ENCODE assay signal across 1 cellular context in genomic region chr1:110474444-110474843, GRCh38.
A peak's percentile ranks its signal among the peaks of the same experiment; 100 is the strongest.
TF ChIP-seq lines count a peak whose summit lies in the region.

No MANE protein-coding gene starts in this region.

TF ChIP-seq in HEK293, 187 proteins besides CTCF, POLR2A, EP300 and RAD21 (continued from another document):
- TF ChIP-seq ZNF704 (tag by site-specific recombination; IDR thresholded peaks at IDR 0.05) (no peak), ZNF391 (tag by site-specific recombination; IDR thresholded peaks at IDR 0.05; ENCODE audit: borderline replicate concordance, low read depth) (no peak), ZFP37 (tag by site-specific recombination; IDR thresholded peaks at IDR 0.05) (no peak), KLF17 (tag by site-specific recombination; IDR thresholded peaks at IDR 0.05) (no peak), EGR2 (tag by site-specific recombination; IDR thresholded peaks at IDR 0.05; ENCODE audit: low read depth) (peak; percentile 62; the same call in 1 of the 2 replicates), ZNF544 (tag by site-specific recombination; IDR thresholded peaks at IDR 0.05) (no peak), ZNF423 (tag by site-specific recombination; IDR thresholded peaks at IDR 0.05) (no peak), ZNF558 (tag by site-specific recombination; IDR thresholded peaks at IDR 0.05) (no peak), ZNF747 (tag by site-specific recombination; IDR thresholded peaks at IDR 0.05) (no peak), ZNF175 (tag by site-specific recombination; IDR thresholded peaks at IDR 0.05) (no peak), ZFHX2 (tag by site-specific recombination; conservative IDR thresholded peaks at IDR 0.05) (peak; percentile 32)
